ENCODE assay signal across 8 cellular contexts in genomic region chr19:16899566-16900075, GRCh38. TPM values are rescaled to one million over a fixed set of nuclear protein-coding genes. Genes with fewer than 3 reads are reported as not detected.
DNase-seq lines count a peak whose midpoint lies in the region; ATAC-seq and TF ChIP-seq lines count a peak whose summit lies in the region.

No MANE protein-coding gene starts in this region.

- no peak overlapping the region for H2AFZ ChIP-seq in PC-9

- H3K4me2 ChIP-seq in PC-9: no peak overlapping the region

- CTCF ChIA-PET in PC-9 (lab: Charles Lee): interaction anchor here (0.7 kb wide), 2 partner anchors 12 to 97 kb away, joined by 4 to 10 read pairs; no protein-coding TSS in a partner anchor

- no peaks in the 10 kb centered on the region for H3K9me2 ChIP-seq in PC-9 (ENCODE audit: insufficient read depth)

- H3K4me1 Mint-ChIP-seq in dendritic cell treated with granulocyte-macrophage colony-stimulating factor and Interleukin-4, amounts not matched to agents 40 ng/mL and 50 ng/mL, for 4 days (ENCODE audit: low read depth): peaks cover 48% of the 10 kb centered on the region
- peaks cover 9% of the 10 kb centered on the region for H3K4me1 Mint-ChIP-seq in neural crest cell

- no peaks in the 10 kb centered on the region for H3K9me3 ChIP-seq in PC-9 (ENCODE audit: insufficient read depth, low read depth)

- H3K4me3 Mint-ChIP-seq in dendritic cell treated with granulocyte-macrophage colony-stimulating factor and Interleukin-4, amounts not matched to agents 40 ng/mL and 50 ng/mL, for 4 days: no peak overlapping the region
- H3K4me3 Mint-ChIP-seq in neural crest cell: peak overlapping the region; percentile 70

- intact Hi-C loops in PC-9 (cut with micrococcal nuclease; ENCODE audit: unreplicated experiment) (loop anchor here (2.0 kb wide), 1 partner anchor 121 kb away; no protein-coding TSS in a partner anchor), head of caudate nucleus (cut with DNase I) (no loop called here)
- intact Hi-C loops in dendritic cell treated with granulocyte-macrophage colony-stimulating factor and Interleukin-4, amounts not matched to agents 40 ng/mL and 50 ng/mL, for 4 days (cut with micrococcal nuclease): loop anchor here (2.0 to 5.0 kb wide), 4 partner anchors 67 to 328 kb away; partner anchors contain the start of gene OCEL1

- H3K4me3 ChIP-seq in GM12864 (ENCODE audit: low read depth, low read length): no peak overlapping the region
- H3K4me3 ChIP-seq in PC-9: no peak overlapping the region

- H3K36me3 Mint-ChIP-seq in dendritic cell treated with granulocyte-macrophage colony-stimulating factor and Interleukin-4, amounts not matched to agents 40 ng/mL and 50 ng/mL, for 4 days (ENCODE audit: low read depth): no peaks in the 10 kb centered on the region
- no peaks in the 10 kb centered on the region for H3K36me3 Mint-ChIP-seq in neural crest cell (ENCODE audit: low read depth)

- no TSS peak for BruUV-seq in PC-9 (replicated peaks; lab: Mats Ljungman, UMichigan)

- DNase-seq in A172 (ENCODE audit: low spot score) (peak; percentile 21), GM12864 (ENCODE audit: low read depth) (no peak), PC-9 (peak; percentile 45 to 48), neural crest cell (ENCODE audit: low read depth, low spot score) (peak; percentile 29), head of caudate nucleus (no peak), DMS153 (lab: John Stamatoyannopoulos, UW) (no peak)

- no peaks in the 10 kb centered on the region for H3K9me3 Mint-ChIP-seq in dendritic cell treated with granulocyte-macrophage colony-stimulating factor and Interleukin-4, amounts not matched to agents 40 ng/mL and 50 ng/mL, for 4 days
- H3K9me3 Mint-ChIP-seq in neural crest cell: no peaks in the 10 kb centered on the region

- H3F3A ChIP-seq in PC-9 (ENCODE audit: insufficient read depth, low read depth): peaks cover 34% of the 10 kb centered on the region

- no peaks in the 10 kb centered on the region for H4K20me1 ChIP-seq in PC-9 (ENCODE audit: insufficient read depth)

- ATAC-seq in HG03045 (IDR thresholded peaks at IDR 0.05; ENCODE audit: unreplicated experiment): no peak

- H3K36me3 ChIP-seq in PC-9 (ENCODE audit: low read depth): no peaks in the 10 kb centered on the region; the same call in 1 of the 2 replicates

- peaks cover 31% of the 10 kb centered on the region for H3K27me3 Mint-ChIP-seq in dendritic cell treated with granulocyte-macrophage colony-stimulating factor and Interleukin-4, amounts not matched to agents 40 ng/mL and 50 ng/mL, for 4 days
- peaks cover 35% of the 10 kb centered on the region for H3K27me3 Mint-ChIP-seq in neural crest cell (ENCODE audit: low read depth)

- no peaks in the 10 kb centered on the region for H3K79me2 ChIP-seq in PC-9 (ENCODE audit: low read depth)

- no peak overlapping the region for H3K27ac ChIP-seq in PC-9

- H3K4me1 ChIP-seq in PC-9 (replicated peaks; ENCODE audit: insufficient read depth): peaks cover 3% of the 10 kb centered on the region; the same call in 1 of the 2 replicates

- peak overlapping the region; percentile 35 for H3K27ac Mint-ChIP-seq in dendritic cell treated with granulocyte-macrophage colony-stimulating factor and Interleukin-4, amounts not matched to agents 40 ng/mL and 50 ng/mL, for 4 days
- no peak overlapping the region for H3K27ac Mint-ChIP-seq in neural crest cell (ENCODE audit: unreplicated experiment)

- H3K27me3 ChIP-seq in PC-9 (ENCODE audit: insufficient read depth, low read depth): no peaks in the 10 kb centered on the region

- POLR2A ChIA-PET in PC-9 (lab: Charles Lee; ENCODE audit: unreplicated experiment): interaction anchor here (0.5 to 0.7 kb wide), 2 partner anchors 57 to 152 kb away, joined by 3 to 5 read pairs; no protein-coding TSS in a partner anchor

- TF ChIP-seq CTCF in GM12864 (IDR thresholded peaks at IDR 0.05; ENCODE audit: low read depth, low read length, missing control alignments): peak; percentile 79
- peak; percentile 82 for TF ChIP-seq CTCF in PC-9 (conservative IDR thresholded peaks at IDR 0.05)
- TF ChIP-seq CTCF in neural crest cell (conservative IDR thresholded peaks at IDR 0.05): peak; percentile 62

RNA-seq across cellular contexts. Expression of gene F2RL3, which starts 10.8 kb away (rescaled TPM):
- not detected in 2 replicates for total RNA-seq in A172 (2014; rRNA removed; shearing (Covaris generic))
- not detected in 2 replicates for total RNA-seq in PC-9 (2021)
- total RNA-seq in neural crest cell: not detected in 2 replicates

Comparison
In these comparisons a context has a peak if more than half of its experiments do, and no peak if none do; other contexts are left out.
1. DNase-seq: peak in A172 (single experiment), PC-9 (2 of 2) and neural crest cell (single experiment); none in GM12864 (single experiment), head of caudate nucleus (0 of 42) and DMS153 (single experiment).
2. Peak in every context shown above with its lines, with median percentiles within 50 percentile points of each other: CTCF ChIP-seq.